Comparison of ENCODE assay signal across 1 cellular context in the genomic region with DNA sequence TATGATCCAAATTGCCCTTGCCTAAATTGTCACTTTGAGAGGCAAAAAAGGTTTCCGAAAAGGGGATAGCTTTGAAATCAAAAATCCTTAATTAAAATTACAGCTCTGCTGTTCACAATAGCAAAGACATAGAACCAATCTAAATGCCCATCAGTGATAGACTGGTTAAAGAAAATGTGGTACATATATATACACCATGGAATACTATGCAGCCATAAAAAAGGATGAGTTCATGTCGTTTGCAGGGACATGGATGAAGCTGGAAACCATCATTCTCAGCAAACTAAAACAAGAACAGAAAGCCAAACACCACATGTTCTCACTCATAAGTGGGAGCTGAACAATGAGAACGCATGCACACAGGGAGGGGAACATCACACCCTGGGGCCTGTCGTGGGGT. TPM values are rescaled to one million over a fixed set of nuclear protein-coding genes. Genes with fewer than 3 reads are reported as not detected.
"Had no signal": no experiment of that assay in that cellular context is flagged by ENCODE, and none has a peak within 500 bp of the region (broad histone marks: within the 10 kb centered on the region; RNA-seq: fewer than 3 reads in every experiment).

No MANE protein-coding gene starts in this region.

RNA-seq across cellular contexts. Expression of a gene that starts 1.9 kb away (rescaled TPM):
- total RNA-seq: HFFc6 had no signal
